1 cellular context compared by ENCODE assay signal in genomic region chr20:61922411-61922810, GRCh38.
TF ChIP-seq lines count a peak whose summit lies in the region.

No MANE protein-coding gene starts in this region.

TF ChIP-seq in WTC11, 78 proteins besides CTCF, POLR2A, EP300 and RAD21 (continued from another document):
- TF ChIP-seq, protein P1, sequence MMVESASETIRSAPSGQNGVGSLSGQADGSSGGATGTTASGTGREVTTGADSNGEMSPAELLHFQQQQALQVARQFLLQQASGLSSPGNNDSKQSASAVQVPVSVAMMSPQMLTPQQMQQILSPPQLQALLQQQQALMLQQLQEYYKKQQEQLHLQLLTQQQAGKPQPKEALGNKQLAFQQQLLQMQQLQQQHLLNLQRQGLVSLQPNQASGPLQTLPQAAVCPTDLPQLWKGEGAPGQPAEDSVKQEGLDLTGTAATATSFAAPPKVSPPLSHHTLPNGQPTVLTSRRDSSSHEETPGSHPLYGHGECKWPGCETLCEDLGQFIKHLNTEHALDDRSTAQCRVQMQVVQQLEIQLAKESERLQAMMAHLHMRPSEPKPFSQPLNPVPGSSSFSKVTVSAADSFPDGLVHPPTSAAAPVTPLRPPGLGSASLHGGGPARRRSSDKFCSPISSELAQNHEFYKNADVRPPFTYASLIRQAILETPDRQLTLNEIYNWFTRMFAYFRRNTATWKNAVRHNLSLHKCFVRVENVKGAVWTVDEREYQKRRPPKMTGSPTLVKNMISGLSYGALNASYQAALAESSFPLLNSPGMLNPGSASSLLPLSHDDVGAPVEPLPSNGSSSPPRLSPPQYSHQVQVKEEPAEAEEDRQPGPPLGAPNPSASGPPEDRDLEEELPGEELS (CRISPR knock-in tag; IDR thresholded peaks at IDR 0.05) = no peak
- TF ChIP-seq PRDM15 (CRISPR knock-in tag; IDR thresholded peaks at IDR 0.05) (no peak), AR (CRISPR knock-in tag; IDR thresholded peaks at IDR 0.05) (no peak)
